In the genomic region with DNA sequence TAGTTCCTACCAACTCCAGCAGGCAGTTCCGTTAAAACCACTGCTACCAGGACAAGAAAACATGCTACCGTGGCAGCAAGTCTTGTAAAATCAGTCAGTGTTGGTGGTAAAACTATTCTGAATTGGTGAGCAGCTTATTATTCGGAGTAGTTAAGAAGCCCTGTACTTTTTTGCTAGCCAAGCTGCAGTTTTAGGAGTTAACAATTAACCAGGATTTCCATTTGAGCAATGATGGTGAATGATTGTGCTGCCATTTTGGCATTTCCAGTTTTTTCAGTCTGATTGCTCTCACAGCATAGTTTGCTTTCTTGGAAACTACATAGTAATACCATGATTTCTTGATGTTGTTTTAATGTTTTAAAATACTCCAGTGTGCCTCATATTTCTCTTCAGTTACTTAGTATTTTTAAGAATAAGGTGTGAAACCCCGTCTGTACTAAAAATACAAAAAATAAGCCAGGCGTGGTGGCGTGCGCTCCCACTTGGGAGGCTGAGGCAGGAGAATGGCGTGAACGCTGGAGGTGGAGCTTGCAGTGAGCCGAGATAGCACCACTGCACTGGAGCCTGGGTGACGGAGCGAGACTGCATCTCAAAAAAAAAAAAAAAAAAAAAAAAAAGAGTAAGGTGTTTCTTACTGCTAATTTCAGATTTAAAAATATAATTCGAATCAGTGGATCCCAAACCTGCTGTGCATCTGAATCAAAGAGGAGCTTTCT, we compare ENCODE assay signal across 27 cellular contexts. TPM values are rescaled to one million over a fixed set of nuclear protein-coding genes. Genes with fewer than 3 reads are reported as not detected.
DNase-seq lines count a peak whose midpoint lies in the region; ATAC-seq and TF ChIP-seq lines count a peak whose summit lies in the region.
"Had no signal": no experiment of that assay in that cellular context is flagged by ENCODE, and none has a peak within 500 bp of the region (broad histone marks: within the 10 kb centered on the region; RNA-seq: fewer than 3 reads in every experiment).

No MANE protein-coding gene starts in this region.

- TF ChIP-seq CTCF in esophagus muscularis mucosa (IDR thresholded peaks at IDR 0.05) (no peak), nephron progenitor cell (IDR thresholded peaks at IDR 0.05) (no peak), Calu3 (IDR thresholded peaks at IDR 0.05; ENCODE audit: unreplicated experiment) (no peak)

- H3K4me3 Mint-ChIP-seq in nephron progenitor cell (no peak overlapping the region), Calu3 (ENCODE audit: low read depth, unreplicated experiment) (no peak overlapping the region)
- H3K4me3 Mint-ChIP-seq in activated naive CD4-positive, alpha-beta T cell treated with anti-CD3 and anti-CD28 coated beads, Interleukin-2, amount 10 ng/mL, durations not matched to agents 7 days and 5 days = no peak overlapping the region
- H3K4me3 Mint-ChIP-seq: activated CD4-positive, alpha-beta memory T cell treated with anti-CD3 and anti-CD28 coated beads for 36 hours had no signal

- 88% methylated on average over 13 of the region's 13 CpGs for whole genome bisulfite sequencing in esophagus muscularis mucosa

- no peaks in the 10 kb centered on the region for H3K9me2 ChIP-seq in Karpas-422 (replicated peaks; ENCODE audit: insufficient read depth, low read length)

- CTCF ChIA-PET in Calu3 (lab: Charles Lee) = no interaction called here
- CTCF ChIA-PET in activated naive CD4-positive, alpha-beta T cell treated with anti-CD3 and anti-CD28 coated beads, Interleukin-2, amount 10 ng/mL, durations not matched to agents 7 days and 5 days (lab: Charles Lee) = interaction anchor here (1.0 to 2.0 kb wide), 3 partner anchors 20 to 54 kb away, joined by 3 to 4 read pairs (median 4); no protein-coding TSS in a partner anchor

- intact Hi-C loops in esophagus muscularis mucosa (cut with DNase I) (loop anchor here (5.0 kb wide), 1 partner anchor 34 kb away; no protein-coding TSS in a partner anchor), Calu3 (cut with micrococcal nuclease; ENCODE audit: unreplicated experiment) (no loop called here)

- H2AFZ ChIP-seq in Karpas-422 (ENCODE audit: low read length) = no peak overlapping the region
- H2AFZ ChIP-seq: hepatocyte had no signal

- H3K9me3 Mint-ChIP-seq in nephron progenitor cell = no peaks in the 10 kb centered on the region
- no peaks in the 10 kb centered on the region for H3K9me3 Mint-ChIP-seq in Calu3 (ENCODE audit: low read depth, unreplicated experiment)
- H3K9me3 Mint-ChIP-seq in activated naive CD4-positive, alpha-beta T cell treated with anti-CD3 and anti-CD28 coated beads, Interleukin-2, amount 10 ng/mL, durations not matched to agents 7 days and 5 days = no peaks in the 10 kb centered on the region
- H3K9me3 Mint-ChIP-seq: activated CD4-positive, alpha-beta memory T cell treated with anti-CD3 and anti-CD28 coated beads for 36 hours had no signal

- TF ChIP-seq EP300 in esophagus muscularis mucosa (IDR thresholded peaks at IDR 0.05) = no peak

- no peaks in the 10 kb centered on the region for H4K20me1 ChIP-seq in Karpas-422 (ENCODE audit: insufficient read depth, low read depth, low read length)

- no peaks in the 10 kb centered on the region for H3K9me3 ChIP-seq in Karpas-422 (ENCODE audit: low read length)
- no peaks in the 10 kb centered on the region for H3K9me3 ChIP-seq in esophagus muscularis mucosa
- H3K9me3 ChIP-seq: BLaER1 treated with 17β-estradiol and CSF1 and Interleukin-3, amounts not matched to agents 10 nM and 100 nM; Caco-2; HAP-1; lower lobe of right lung had no signal

- H3K4me1 Mint-ChIP-seq in nephron progenitor cell = peaks cover 49% of the 10 kb centered on the region
- H3K4me1 Mint-ChIP-seq in Calu3 (ENCODE audit: low read depth, unreplicated experiment) = peaks cover 36% of the 10 kb centered on the region
- H3K4me1 Mint-ChIP-seq in activated naive CD4-positive, alpha-beta T cell treated with anti-CD3 and anti-CD28 coated beads, Interleukin-2, amount 10 ng/mL, durations not matched to agents 7 days and 5 days = peaks cover 29% of the 10 kb centered on the region

- peak; percentile 63 for DNase-seq in ACHN
- DNase-seq in Karpas-422 = no peak
- no peak for DNase-seq in esophagus muscularis mucosa (ENCODE audit: extremely low spot score)
- DNase-seq in nephron progenitor cell = no peak
- DNase-seq in Calu3 = no peak
- DNase-seq in activated CD8-positive, alpha-beta memory T cell treated with anti-CD3 and anti-CD28 coated beads, Interleukin-2, amount 50 U/mL, for 4 hours = no peak
- no peak for DNase-seq in activated naive CD4-positive, alpha-beta T cell treated with anti-CD3 and anti-CD28 coated beads, Interleukin-2, amount 10 ng/mL, durations not matched to agents 7 days and 5 days
- DNase-seq: activated CD4-positive, alpha-beta memory T cell treated with anti-CD3 and anti-CD28 coated beads for 36 hours; activated CD4-positive, CD25-positive, alpha-beta regulatory T cell; activated gamma-delta T cell; brain microvascular endothelial cell; Caco-2; foreskin keratinocyte; IMR-90; lower lobe of right lung; NCI-H1092 treated with DMSO at 0.1 percent for 48 hours; NCI-H2029; Right ventricle myocardium superior; substantia nigra had no signal

- peaks cover 96% of the 10 kb centered on the region for H3K79me2 ChIP-seq in Karpas-422 (ENCODE audit: low read length)

- H3K27ac ChIP-seq in Karpas-422 (ENCODE audit: low read length) (0 out of 2 replicates have a peak overlapping the region, but pooled peaks have one; percentile 77), esophagus muscularis mucosa (replicated peaks in 1 of 4) (peak overlapping the region in 3 of 4 donors; percentile 7 to 70 (median 43))
- H3K27ac ChIP-seq: BLaER1 treated with 17β-estradiol and CSF1 and Interleukin-3, amounts not matched to agents 10 nM and 100 nM; brain microvascular endothelial cell; foreskin keratinocyte; hepatocyte; lower lobe of right lung; skin epidermis had no signal

- TF ChIP-seq POLR2A in esophagus muscularis mucosa (IDR thresholded peaks at IDR 0.05; ENCODE audit: low read depth) = no peak

- in situ Hi-C loops in ACHN (cut with HindIII; ENCODE audit: low pct_ligation_motif_present, low pct_unique_long_range_greater_than_20kb, low sequenced_read_pairs) = no loop called here

- no peaks in the 10 kb centered on the region for H3K27me3 ChIP-seq in Karpas-422 (ENCODE audit: low read length)
- no peaks in the 10 kb centered on the region for H3K27me3 ChIP-seq in esophagus muscularis mucosa
- H3K27me3 ChIP-seq: BLaER1 treated with 17β-estradiol and CSF1 and Interleukin-3, amounts not matched to agents 10 nM and 100 nM; brain microvascular endothelial cell; foreskin keratinocyte; hepatocyte had no signal

- H3K4me2 ChIP-seq in Karpas-422 (ENCODE audit: low read depth, low read length, poor library complexity, severe bottlenecking) = peak overlapping the region; percentile 49
- H3K4me2 ChIP-seq: BLaER1 treated with 17β-estradiol and CSF1 and Interleukin-3, amounts not matched to agents 10 nM and 100 nM; hepatocyte had no signal

- ATAC-seq in HG03442 (IDR thresholded peaks at IDR 0.05; ENCODE audit: unreplicated experiment) = no peak
- ATAC-seq: foreskin keratinocyte, GM12878, lower lobe of right lung had no signal

- BruUV-seq in Calu3 (replicated peaks; lab: Mats Ljungman, UMichigan) = no TSS peak

- H3K4me3 ChIP-seq in Karpas-422 (ENCODE audit: low read length) (no peak overlapping the region), esophagus muscularis mucosa (no peak overlapping the region)
- H3K4me3 ChIP-seq: BLaER1 treated with 17β-estradiol and CSF1 and Interleukin-3, amounts not matched to agents 10 nM and 100 nM; GM12878; HAP-1; hepatocyte; lower lobe of right lung; skin epidermis had no signal

- no peaks in the 10 kb centered on the region for H3K36me3 ChIP-seq in Karpas-422 (ENCODE audit: insufficient read depth, low read length)
- peaks cover 0 to 8% (median 0%) of the 10 kb centered on the region in 4 donors for H3K36me3 ChIP-seq in esophagus muscularis mucosa
- H3K36me3 ChIP-seq: HAP-1 had no signal

- no peak overlapping the region for H3K9ac ChIP-seq in Karpas-422 (ENCODE audit: low read length)
- H3K9ac ChIP-seq: BLaER1 treated with 17β-estradiol and CSF1 and Interleukin-3, amounts not matched to agents 10 nM and 100 nM had no signal

- H3K27ac Mint-ChIP-seq in nephron progenitor cell = peak overlapping the region; percentile 26
- no peak overlapping the region for H3K27ac Mint-ChIP-seq in Calu3 (ENCODE audit: unreplicated experiment)
- H3K27ac Mint-ChIP-seq in activated naive CD4-positive, alpha-beta T cell treated with anti-CD3 and anti-CD28 coated beads, Interleukin-2, amount 10 ng/mL, durations not matched to agents 7 days and 5 days = no peak overlapping the region

- H3K27me3 Mint-ChIP-seq in nephron progenitor cell (ENCODE audit: low read depth, poor library complexity) (peaks cover 4% of the 10 kb centered on the region), Calu3 (ENCODE audit: unreplicated experiment) (no peaks in the 10 kb centered on the region)
- no peaks in the 10 kb centered on the region for H3K27me3 Mint-ChIP-seq in activated naive CD4-positive, alpha-beta T cell treated with anti-CD3 and anti-CD28 coated beads, Interleukin-2, amount 10 ng/mL, durations not matched to agents 7 days and 5 days
- H3K27me3 Mint-ChIP-seq: activated CD4-positive, alpha-beta memory T cell treated with anti-CD3 and anti-CD28 coated beads for 36 hours had no signal

- H3K36me3 Mint-ChIP-seq in nephron progenitor cell (ENCODE audit: low read depth) (peaks cover 21% of the 10 kb centered on the region), Calu3 (ENCODE audit: insufficient read depth, unreplicated experiment) (peaks cover 19% of the 10 kb centered on the region)
- H3K36me3 Mint-ChIP-seq in activated naive CD4-positive, alpha-beta T cell treated with anti-CD3 and anti-CD28 coated beads, Interleukin-2, amount 10 ng/mL, durations not matched to agents 7 days and 5 days = peaks cover 35% of the 10 kb centered on the region

- peaks cover 72% of the 10 kb centered on the region for H3K4me1 ChIP-seq in Karpas-422 (ENCODE audit: low read length)
- H3K4me1 ChIP-seq in esophagus muscularis mucosa = peaks cover 20 to 91% (median 72%) of the 10 kb centered on the region in 4 donors

RNA-seq across cellular contexts. Expression of gene SCAANT1, which starts 43.8 kb away (rescaled TPM):
- total RNA-seq in Karpas-422 (2014; rRNA removed; shearing (Covaris generic); ENCODE audit: low replicate concordance) = not detected in 2 replicates
- not detected for total RNA-seq in esophagus muscularis mucosa
- total RNA-seq in Calu3 (2022) = not detected in 2 replicates
- total RNA-seq: activated CD4-positive, alpha-beta memory T cell treated with anti-CD3 and anti-CD28 coated beads for 36 hours; Caco-2; chondrocyte; foreskin keratinocyte; hepatocyte; IMR-90; lower lobe of right lung; Right ventricle myocardium superior; urinary bladder had no signal
